9 cellular contexts compared by ENCODE assay signal in genomic region chr4:36285784-36286480, GRCh38. TPM values are rescaled to one million over a fixed set of nuclear protein-coding genes. Genes with fewer than 3 reads are reported as not detected.
DNase-seq lines count a peak whose midpoint lies in the region; ATAC-seq and TF ChIP-seq lines count a peak whose summit lies in the region.
"Had no signal": no experiment of that assay in that cellular context is flagged by ENCODE, and none has a peak within 500 bp of the region (broad histone marks: within the 10 kb centered on the region; RNA-seq: fewer than 3 reads in every experiment).

No MANE protein-coding gene starts in this region.

- peak; percentile 98 for ATAC-seq in CD4-positive, CD25-positive, alpha-beta regulatory T cell (ENCODE audit: low read depth in 2 of 2)
- peak; percentile 99 for ATAC-seq in GM19467 (IDR thresholded peaks at IDR 0.05; ENCODE audit: unreplicated experiment)
- ATAC-seq in HG03520 (IDR thresholded peaks at IDR 0.05; ENCODE audit: unreplicated experiment): peak; percentile 100
- ATAC-seq in left lung: peak; percentile 34
- ATAC-seq in Right ventricle myocardium inferior: no peak
- ATAC-seq: body of pancreas had no signal

- peak overlapping the region; percentile 80 for H3K27ac ChIP-seq in CD4-positive, CD25-positive, alpha-beta regulatory T cell (ENCODE audit: insufficient read depth, low read length, poor library complexity, severe bottlenecking)
- H3K27ac ChIP-seq in left lung (peak overlapping the region; percentile 16 to 27), adrenal gland (no peak overlapping the region)
- H3K27ac ChIP-seq: body of pancreas had no signal

- no peaks in the 10 kb centered on the region for H3K27me3 ChIP-seq in CD4-positive, CD25-positive, alpha-beta regulatory T cell (ENCODE audit: control insufficient read depth, insufficient read depth, low read length)
- H3K27me3 ChIP-seq in left lung (no peaks in the 10 kb centered on the region), adrenal gland (no peaks in the 10 kb centered on the region)
- H3K27me3 ChIP-seq: body of pancreas had no signal

- DNase-seq in CD4-positive, CD25-positive, alpha-beta regulatory T cell: peak; percentile 23 to 95 (median 72)
- peak; percentile 24 for DNase-seq in activated CD4-positive, alpha-beta T cell treated with anti-CD3 and anti-CD28 coated beads, Interleukin-2, amount 50 U/mL, for 1 hour
- DNase-seq in left lung (no peak), NCI-H1694 (lab: John Stamatoyannopoulos, UW) (no peak), Right ventricle myocardium inferior (ENCODE audit: missing footprints) (no peak), adrenal gland (no peak)

- H3K27ac Mint-ChIP-seq in CD4-positive, CD25-positive, alpha-beta regulatory T cell: peak overlapping the region; percentile 82 to 99 (median 86)

- H3K36me3 ChIP-seq in CD4-positive, CD25-positive, alpha-beta regulatory T cell (ENCODE audit: control insufficient read depth, insufficient read depth, low read length): no peaks in the 10 kb centered on the region
- no peaks in the 10 kb centered on the region for H3K36me3 ChIP-seq in left lung
- H3K36me3 ChIP-seq in adrenal gland (replicated peaks in 1 of 2): no peaks in the 10 kb centered on the region

- intact Hi-C loops in left lung (cut with DNase I) (no loop called here), Right ventricle myocardium inferior (cut with DNase I) (no loop called here), adrenal gland (cut with DNase I) (no loop called here)

- no peak for TF ChIP-seq POLR2A in adrenal gland (IDR thresholded peaks at IDR 0.05)

- peak overlapping the region; percentile 40 to 60 (median 56) for H3K4me3 Mint-ChIP-seq in CD4-positive, CD25-positive, alpha-beta regulatory T cell

- H3K4me1 ChIP-seq in CD4-positive, CD25-positive, alpha-beta regulatory T cell (ENCODE audit: control insufficient read depth, insufficient read depth, low read length, poor library complexity, severe bottlenecking): peaks cover 12% of the 10 kb centered on the region
- H3K4me1 ChIP-seq in left lung: peaks cover 0 to 3% of the 10 kb centered on the region in 2 donors
- H3K4me1 ChIP-seq in adrenal gland (replicated peaks in 1 of 2): no peaks in the 10 kb centered on the region
- H3K4me1 ChIP-seq: body of pancreas had no signal

- WGBS in adrenal gland, 4 donors: 71 to 80% (median 73%) methylated on average over 6 of the region's 6 CpGs

- peaks cover 14 to 24% (median 18%) of the 10 kb centered on the region in 4 donors for H3K4me1 Mint-ChIP-seq in CD4-positive, CD25-positive, alpha-beta regulatory T cell

- peak overlapping the region; percentile 57 for H3K4me3 ChIP-seq in CD4-positive, CD25-positive, alpha-beta regulatory T cell (ENCODE audit: low read depth, low read length)
- H3K4me3 ChIP-seq in left lung (no peak overlapping the region), adrenal gland (no peak overlapping the region)
- H3K4me3 ChIP-seq: body of pancreas had no signal

- no peaks in the 10 kb centered on the region for H3K27me3 Mint-ChIP-seq in CD4-positive, CD25-positive, alpha-beta regulatory T cell

- H3K9me3 ChIP-seq in CD4-positive, CD25-positive, alpha-beta regulatory T cell (ENCODE audit: control insufficient read depth in 2 of 2, low read length in 2 of 2): no peaks in the 10 kb centered on the region
- no peaks in the 10 kb centered on the region for H3K9me3 ChIP-seq in left lung
- H3K9me3 ChIP-seq in adrenal gland (replicated peaks in 1 of 3): peaks cover 0 to 2% (median 0%) of the 10 kb centered on the region in 3 donors
- H3K9me3 ChIP-seq: body of pancreas had no signal

- H3K9me3 Mint-ChIP-seq in CD4-positive, CD25-positive, alpha-beta regulatory T cell: peaks cover 0 to 10% (median 3%) of the 10 kb centered on the region in 7 donors

- TF ChIP-seq CTCF in left lung (IDR thresholded peaks at IDR 0.05) (no peak), adrenal gland (IDR thresholded peaks at IDR 0.05) (no peak)

- no peaks in the 10 kb centered on the region for H3K36me3 Mint-ChIP-seq in CD4-positive, CD25-positive, alpha-beta regulatory T cell

RNA-seq across cellular contexts. Expression of gene DTHD1, which starts 4.5 kb away (rescaled TPM):
- total RNA-seq in CD4-positive, CD25-positive, alpha-beta regulatory T cell: 3.3 TPM
- polyA plus RNA-seq in CD4-positive, CD25-positive, alpha-beta regulatory T cell: under 1 TPM in 3 of 4 donors, not detected in 1; 0.09 to 0.38 (median 0.10) TPM
- 1 to 10 TPM in 1 of 2 donors, under 1 TPM in 1; 0.38 to 5.8 TPM for total RNA-seq in left lung
- not detected for total RNA-seq in Right ventricle myocardium inferior
- under 1 TPM in 3 of 8 donors, not detected in 5; 0.08 to 0.61 (median 0.52) TPM for total RNA-seq in adrenal gland
- polyA plus RNA-seq in adrenal gland: under 1 TPM in 2 of 3 donors, not detected in 1; 0.03 to 0.04 TPM

RNA-seq across cellular contexts. Expression of gene ARAP2, which starts 41.6 kb away (rescaled TPM):
- total RNA-seq in CD4-positive, CD25-positive, alpha-beta regulatory T cell: 92.2 TPM
- polyA plus RNA-seq in CD4-positive, CD25-positive, alpha-beta regulatory T cell: 10 to 100 TPM; 10.2 to 21.2 (median 13.9) TPM
- total RNA-seq in left lung: 10 to 100 TPM; 25.4 to 35.2 TPM
- 2.8 TPM for total RNA-seq in Right ventricle myocardium inferior
- total RNA-seq in adrenal gland: 10 to 100 TPM in 2 of 8 donors, 1 to 10 TPM in 6; 3.1 to 23.7 (median 6.4) TPM
- 1 to 10 TPM in 2 of 3 donors, under 1 TPM in 1; 0.81 to 3.9 (median 2.8) TPM for polyA plus RNA-seq in adrenal gland

Comparison
In these comparisons a context has a peak if more than half of its experiments do, and no peak if none do; other contexts are left out.
1. DNase-seq: peak in CD4-positive, CD25-positive, alpha-beta regulatory T cell (3 of 3) and activated CD4-positive, alpha-beta T cell treated with anti-CD3 and anti-CD28 coated beads, Interleukin-2, amount 50 U/mL, for 1 hour (single experiment); none in left lung (0 of 2), NCI-H1694 (single experiment), Right ventricle myocardium inferior (single experiment) and adrenal gland (0 of 7).
2. H3K27ac ChIP-seq: peak in CD4-positive, CD25-positive, alpha-beta regulatory T cell (single experiment) and left lung (2 of 2); none in adrenal gland (0 of 5).